ENCODE assay signal across 20 cellular contexts in the genomic region with DNA sequence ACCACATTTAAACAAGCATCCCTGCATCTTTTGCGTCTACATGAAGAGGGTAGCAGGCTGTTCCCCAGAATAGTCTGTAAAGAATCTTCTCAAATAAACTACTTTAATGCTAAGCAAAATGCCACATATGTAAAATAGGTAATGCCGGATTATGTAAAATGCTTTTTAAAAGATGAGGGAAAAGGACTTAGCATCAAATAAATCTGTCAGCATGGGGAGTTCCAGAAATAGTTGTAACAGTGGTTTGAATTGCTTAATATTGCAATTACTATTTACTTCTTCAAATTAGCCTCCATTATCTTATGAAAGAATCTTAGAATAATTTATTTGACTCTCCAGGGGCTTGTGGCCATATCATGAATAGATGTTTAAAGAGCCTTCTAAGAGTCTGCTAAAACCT.
"Had no signal": no experiment of that assay in that cellular context is flagged by ENCODE, and none has a peak within 500 bp of the region (broad histone marks: within the 10 kb centered on the region; RNA-seq: fewer than 3 reads in every experiment).

No MANE protein-coding gene starts in this region.

- ATAC-seq: foreskin keratinocyte, gastroesophageal sphincter, heart left ventricle, left cardiac atrium, left lung, left ventricle myocardium superior, lower lobe of right lung, mucosa of descending colon had no signal

- DNase-seq: colonic mucosa; cortex of kidney; effector memory CD4-positive, alpha-beta T cell; foreskin keratinocyte; heart left ventricle; hypothalamus; immature natural killer cell; left cardiac atrium; left lung; left ventricle myocardium superior; lower lobe of right lung; mesenchymal stem cell; mucosa of descending colon; naive B cell had no signal

- H3K9me3 ChIP-seq: colonic mucosa, esophagus muscularis mucosa, gastroesophageal sphincter, left lung, lower lobe of right lung had no signal

- FAIRE-seq: endothelial cell of umbilical vein, frontal cortex, keratinocyte had no signal

- H3K36me3 ChIP-seq: colonic mucosa, esophagus muscularis mucosa, gastroesophageal sphincter, heart left ventricle, left lung, lower lobe of right lung had no signal

- H3K27me3 ChIP-seq: colonic mucosa, esophagus muscularis mucosa, foreskin keratinocyte, gastroesophageal sphincter, heart left ventricle, hepatocyte, left lung had no signal

- H3K27ac ChIP-seq: colonic mucosa, esophagus muscularis mucosa, foreskin keratinocyte, gastroesophageal sphincter, heart left ventricle, hepatocyte, left lung, lower lobe of right lung had no signal

- H3K4me3 ChIP-seq: colonic mucosa, esophagus muscularis mucosa, gastroesophageal sphincter, heart left ventricle, hepatocyte, left lung, lower lobe of right lung, mucosa of descending colon had no signal

- H3K4me1 ChIP-seq: colonic mucosa, esophagus muscularis mucosa, foreskin keratinocyte, gastroesophageal sphincter, heart left ventricle, left lung, lower lobe of right lung had no signal
